Comparison of ENCODE assay signal across 1 cellular context in genomic region chr11:79092791-79093313, GRCh38.
TF ChIP-seq lines count a peak whose summit lies in the region.

No MANE protein-coding gene starts in this region.

TF ChIP-seq in IMR-90, 13 proteins besides CTCF, POLR2A, EP300 and RAD21 (continued from another document):
- TF ChIP-seq ELK1 (IDR thresholded peaks at IDR 0.05; ENCODE audit: borderline replicate concordance, low read depth, low read length), result no peak
- peak; percentile 97 for TF ChIP-seq RCOR1 (IDR thresholded peaks at IDR 0.05; ENCODE audit: insufficient replicate concordance, low read length)
- no peak for TF ChIP-seq RFX5 (IDR thresholded peaks at IDR 0.05; ENCODE audit: low read depth, low read length)
- TF ChIP-seq SMC3 (IDR thresholded peaks at IDR 0.05; ENCODE audit: low read depth, low read length), result peak; percentile 12; the same call in 1 of the 2 replicates
- peak; percentile 100 for TF ChIP-seq CEBPB (IDR thresholded peaks at IDR 0.05; ENCODE audit: low read depth, low read length)
